Comparison of ENCODE assay signal across 8 cellular contexts in genomic region chr1:20151906-20152598, GRCh38. TPM values are rescaled to one million over a fixed set of nuclear protein-coding genes. Genes with fewer than 3 reads are reported as not detected.
A peak's percentile ranks its signal among the peaks of the same experiment; 100 is the strongest.
DNase-seq lines count a peak whose midpoint lies in the region; ATAC-seq, FAIRE-seq and TF ChIP-seq lines count a peak whose summit lies in the region.

No MANE protein-coding gene starts in this region.

- H3K4me3 ChIP-seq in HUES48 (ENCODE audit: low read depth, low read length): peak overlapping the region; percentile 45

- no peak overlapping the region for H3K9ac ChIP-seq in HUES48 (ENCODE audit: low read depth, low read length)

- no peak overlapping the region for H3K27ac ChIP-seq in HUES48 (ENCODE audit: low read depth, low read length)

- peak; percentile 93 for DNase-seq in GM12892 (ENCODE audit: insufficient read length)
- peak; percentile 78 for DNase-seq in OCI-M1 (lab: John Stamatoyannopoulos, UW)
- DNase-seq in activated T-cell treated with anti-CD3 and anti-CD28 coated beads, Interleukin-2, amount 50 U/mL, for 48 hours: peak; percentile 86
- peak; percentile 73 for DNase-seq in fibroblast of gingiva (ENCODE audit: low read depth)
- DNase-seq in myocyte (ENCODE audit: low read depth): peak; percentile 71
- peak; percentile 42 to 63 for DNase-seq in stimulated activated CD8-positive, alpha-beta memory T cell treated with anti-CD3 and anti-CD28 coated beads, Interleukin-7, amount 100 ng/mL, for 1 hour (ENCODE audit: low read depth in 2 of 2)

- H3K36me3 ChIP-seq in HUES48 (ENCODE audit: control insufficient read depth, insufficient read depth, low read length): no peaks in the 10 kb centered on the region

- no peak for TF ChIP-seq POLR2A in GM12892 (IDR thresholded peaks at IDR 0.05; ENCODE audit: low read depth, low read length)

- H3K27me3 ChIP-seq in HUES48 (ENCODE audit: control insufficient read depth, insufficient read depth, low read length): no peaks in the 10 kb centered on the region

- H3K4me1 ChIP-seq in HUES48 (ENCODE audit: control insufficient read depth, insufficient read depth, low read length): peaks cover 10% of the 10 kb centered on the region

- no peak for ATAC-seq in GM21390 (IDR thresholded peaks at IDR 0.05; ENCODE audit: unreplicated experiment)

- FAIRE-seq in GM12892 (lab: Jason Lieb, UNC): peak; percentile 87

- no peaks in the 10 kb centered on the region for H3K9me3 ChIP-seq in HUES48 (ENCODE audit: control insufficient read depth, insufficient read depth, low read length)

RNA-seq across cellular contexts. Expression of gene PLA2G2F, which starts 12.9 kb away (rescaled TPM):
- polyA plus RNA-seq in GM12892 (2012; ENCODE audit: missing spikeins): 0.06 TPM
- not detected in 2 replicates for total RNA-seq in myocyte
- polyA plus RNA-seq in myocyte (2012): 0.01 TPM

RNA-seq across cellular contexts. Expression of gene PLA2G2D, which starts 32.7 kb away (rescaled TPM):
- 0.45 TPM for polyA plus RNA-seq in GM12892 (2012; ENCODE audit: missing spikeins)
- total RNA-seq in myocyte: not detected in 2 replicates
- not detected for polyA plus RNA-seq in myocyte (2012)

RNA-seq across cellular contexts. Expression of gene UBXN10, which starts 33.8 kb away (rescaled TPM):
- polyA plus RNA-seq in GM12892 (2012; ENCODE audit: missing spikeins): not detected
- total RNA-seq in myocyte: 0.03 TPM in 1 of 2 replicates, not detected in the other
- not detected for polyA plus RNA-seq in myocyte (2012)

RNA-seq across cellular contexts. Expression of gene PLA2G2C, which starts 34.3 kb away (rescaled TPM):
- polyA plus RNA-seq in GM12892 (2012; ENCODE audit: missing spikeins): not detected
- not detected in 2 replicates for total RNA-seq in myocyte
- not detected for polyA plus RNA-seq in myocyte (2012)
